In the genomic region with DNA sequence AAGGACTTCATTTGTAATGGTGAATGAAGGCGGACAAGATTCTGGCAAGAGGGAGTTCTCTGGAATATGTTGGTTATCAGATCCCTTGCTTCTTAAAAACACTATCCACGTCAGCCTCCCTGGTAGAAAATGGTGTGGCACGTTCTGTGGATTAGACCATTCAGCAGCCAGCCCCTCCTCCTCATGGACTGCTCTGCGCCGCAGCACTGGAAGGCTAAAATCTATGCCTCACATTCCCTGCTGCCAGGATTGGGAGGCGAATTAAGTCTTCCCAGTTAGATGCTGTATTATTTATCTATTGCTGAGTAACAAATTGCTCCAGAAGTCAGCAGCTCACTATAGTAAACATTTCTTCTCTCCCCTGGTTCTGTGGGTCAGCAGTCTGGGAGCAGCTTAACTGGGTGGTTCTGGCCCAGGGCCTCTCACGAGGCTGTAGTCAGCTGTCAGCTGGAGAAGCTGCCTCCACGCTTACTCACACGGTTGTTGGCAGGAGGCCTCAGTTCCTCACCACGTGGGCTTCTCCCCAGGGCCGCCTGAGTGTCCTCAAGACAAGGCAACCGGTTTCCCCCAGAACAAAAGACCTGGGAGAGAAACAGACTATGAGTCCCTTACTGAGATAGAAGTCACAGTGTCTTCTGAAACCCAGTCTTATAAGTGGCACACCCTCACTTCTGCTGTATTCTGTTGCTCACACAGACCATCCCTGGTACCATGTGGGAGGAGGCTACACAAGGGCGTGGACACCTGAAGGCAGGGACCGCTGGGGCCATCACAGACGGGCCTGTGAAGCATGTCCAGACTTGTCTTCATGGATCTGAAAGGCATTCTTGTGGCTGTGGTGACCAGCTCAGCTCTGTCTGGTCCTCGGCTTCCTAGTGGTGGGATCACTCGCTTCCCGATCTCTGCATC, we compare ENCODE assay signal across 10 cellular contexts.
DNase-seq lines count a peak whose midpoint lies in the region; ATAC-seq and TF ChIP-seq lines count a peak whose summit lies in the region.
"Had no signal": no experiment of that assay in that cellular context is flagged by ENCODE, and none has a peak within 500 bp of the region (broad histone marks: within the 10 kb centered on the region; RNA-seq: fewer than 3 reads in every experiment).

No MANE protein-coding gene starts in this region.

- TF ChIP-seq POLR2A in prostate gland (IDR thresholded peaks at IDR 0.05), result no peak

- in situ Hi-C loops in astrocyte of the cerebellum (cut with HindIII; ENCODE audit: low sequenced_read_pairs), result no loop called here

- intact Hi-C loops in left ventricle myocardium superior (cut with micrococcal nuclease) (no loop called here), prostate gland (cut with DNase I) (no loop called here)

- H3K4me1 ChIP-seq in prostate gland (replicated peaks), result no peaks in the 10 kb centered on the region

- WGBS in prostate gland, result 62% methylated on average over 18 of the region's 18 CpGs

- H3K27me3 ChIP-seq in prostate gland (replicated peaks; ENCODE audit: insufficient read depth), result no peaks in the 10 kb centered on the region

- H3K27ac ChIP-seq in prostate gland, result no peak overlapping the region

- no peak for TF ChIP-seq CTCF in astrocyte of the cerebellum (IDR thresholded peaks at IDR 0.05; ENCODE audit: low read depth, low read length, missing control alignments)
- no peak for TF ChIP-seq CTCF in prostate gland (IDR thresholded peaks at IDR 0.05)

- DNase-seq in HCEC 1CT (peak; percentile 51), astrocyte of the cerebellum (ENCODE audit: low read depth) (peak; percentile 78), left ventricle myocardium superior (peak; percentile 82), stromal cell of bone marrow (ENCODE audit: low read depth) (peak; percentile 98), prostate gland (ENCODE audit: low spot score) (no peak)
- no peak for DNase-seq in activated CD4-positive, CD25-positive, alpha-beta regulatory T cell (lab: John Stamatoyannopoulos, UW)
- DNase-seq in stimulated activated CD4-positive, alpha-beta T cell treated with anti-CD3 and anti-CD28 coated beads, Interleukin-4, amount 100 ng/mL, for 4 hours, result no peak
- DNase-seq: central memory CD4-positive, alpha-beta T cell; MV-4-11 had no signal

- no peaks in the 10 kb centered on the region for H3K36me3 ChIP-seq in prostate gland

- H3K4me3 ChIP-seq in astrocyte of the cerebellum (ENCODE audit: low read depth, low read length), result no peak overlapping the region
- no peak overlapping the region for H3K4me3 ChIP-seq in prostate gland

- no peaks in the 10 kb centered on the region for H3K9me3 ChIP-seq in prostate gland

- ATAC-seq in left ventricle myocardium superior, result peak; percentile 99
- ATAC-seq in HG03175 (IDR thresholded peaks at IDR 0.05; ENCODE audit: unreplicated experiment), result no peak

Comparison
In these comparisons a context has a peak if more than half of its experiments do, and no peak if none do; other contexts are left out.
1. DNase-seq: peak in HCEC 1CT (single experiment), astrocyte of the cerebellum (single experiment), left ventricle myocardium superior (single experiment) and stromal cell of bone marrow (single experiment); none in prostate gland (single experiment), activated CD4-positive, CD25-positive, alpha-beta regulatory T cell (0 of 4) and stimulated activated CD4-positive, alpha-beta T cell treated with anti-CD3 and anti-CD28 coated beads, Interleukin-4, amount 100 ng/mL, for 4 hours (0 of 2).